Comparison of ENCODE assay signal across 1 cellular context in the genomic region with DNA sequence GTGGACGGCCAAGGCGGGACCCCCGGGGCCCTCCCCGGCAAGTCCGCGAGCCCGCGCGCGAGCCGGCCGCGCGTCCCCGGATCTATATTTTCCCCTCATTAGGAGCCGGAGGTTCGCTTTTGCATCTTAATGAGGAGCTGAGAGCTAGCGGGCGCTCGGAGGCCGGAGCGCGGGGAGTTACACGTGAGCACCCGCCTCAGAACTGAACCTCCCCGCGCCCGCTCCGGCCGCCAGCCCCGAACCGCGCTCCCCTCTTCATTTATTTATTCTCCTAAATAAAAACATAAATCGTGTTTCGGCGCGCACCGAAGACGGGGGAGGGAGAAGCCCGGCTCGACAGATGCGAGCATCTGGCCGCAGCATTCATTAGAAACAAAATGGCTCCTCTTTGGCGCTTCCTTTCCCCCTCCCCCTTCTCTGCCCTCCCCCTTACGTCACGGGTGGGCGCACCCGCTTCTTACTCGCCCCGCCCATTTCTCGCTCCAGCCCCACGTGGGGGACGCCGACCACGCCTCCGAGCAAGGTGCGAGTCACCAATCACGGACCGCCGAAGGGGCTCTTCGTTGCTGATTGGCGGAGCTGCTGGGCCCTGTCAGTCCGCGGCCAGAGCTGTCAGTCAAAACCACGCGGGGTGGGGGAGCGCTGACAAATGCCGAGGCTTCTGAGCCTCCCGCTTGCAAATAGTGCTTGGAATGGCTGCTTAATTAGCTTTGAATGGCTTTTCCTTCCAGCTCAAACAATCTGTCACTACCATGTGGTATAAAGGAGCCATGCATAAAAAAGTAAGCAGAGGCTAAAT.
TF ChIP-seq lines count a peak whose summit lies in the region.

No MANE protein-coding gene starts in this region.

TF ChIP-seq in HepG2, 621 proteins besides CTCF, POLR2A, EP300 and RAD21 (continued from another document and continues in another):
- TF ChIP-seq, protein P1, sequence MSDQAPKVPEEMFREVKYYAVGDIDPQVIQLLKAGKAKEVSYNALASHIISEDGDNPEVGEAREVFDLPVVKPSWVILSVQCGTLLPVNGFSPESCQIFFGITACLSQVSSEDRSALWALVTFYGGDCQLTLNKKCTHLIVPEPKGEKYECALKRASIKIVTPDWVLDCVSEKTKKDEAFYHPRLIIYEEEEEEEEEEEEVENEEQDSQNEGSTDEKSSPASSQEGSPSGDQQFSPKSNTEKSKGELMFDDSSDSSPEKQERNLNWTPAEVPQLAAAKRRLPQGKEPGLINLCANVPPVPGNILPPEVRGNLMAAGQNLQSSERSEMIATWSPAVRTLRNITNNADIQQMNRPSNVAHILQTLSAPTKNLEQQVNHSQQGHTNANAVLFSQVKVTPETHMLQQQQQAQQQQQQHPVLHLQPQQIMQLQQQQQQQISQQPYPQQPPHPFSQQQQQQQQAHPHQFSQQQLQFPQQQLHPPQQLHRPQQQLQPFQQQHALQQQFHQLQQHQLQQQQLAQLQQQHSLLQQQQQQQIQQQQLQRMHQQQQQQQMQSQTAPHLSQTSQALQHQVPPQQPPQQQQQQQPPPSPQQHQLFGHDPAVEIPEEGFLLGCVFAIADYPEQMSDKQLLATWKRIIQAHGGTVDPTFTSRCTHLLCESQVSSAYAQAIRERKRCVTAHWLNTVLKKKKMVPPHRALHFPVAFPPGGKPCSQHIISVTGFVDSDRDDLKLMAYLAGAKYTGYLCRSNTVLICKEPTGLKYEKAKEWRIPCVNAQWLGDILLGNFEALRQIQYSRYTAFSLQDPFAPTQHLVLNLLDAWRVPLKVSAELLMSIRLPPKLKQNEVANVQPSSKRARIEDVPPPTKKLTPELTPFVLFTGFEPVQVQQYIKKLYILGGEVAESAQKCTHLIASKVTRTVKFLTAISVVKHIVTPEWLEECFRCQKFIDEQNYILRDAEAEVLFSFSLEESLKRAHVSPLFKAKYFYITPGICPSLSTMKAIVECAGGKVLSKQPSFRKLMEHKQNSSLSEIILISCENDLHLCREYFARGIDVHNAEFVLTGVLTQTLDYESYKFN (CRISPR knock-in tag; conservative IDR thresholded peaks at IDR 0.05) = peak; percentile 73
- no peak for TF ChIP-seq CCAR2 (optimal IDR thresholded peaks at IDR 0.05; ENCODE audit: low read depth, low read length)
- TF ChIP-seq, protein P2, sequence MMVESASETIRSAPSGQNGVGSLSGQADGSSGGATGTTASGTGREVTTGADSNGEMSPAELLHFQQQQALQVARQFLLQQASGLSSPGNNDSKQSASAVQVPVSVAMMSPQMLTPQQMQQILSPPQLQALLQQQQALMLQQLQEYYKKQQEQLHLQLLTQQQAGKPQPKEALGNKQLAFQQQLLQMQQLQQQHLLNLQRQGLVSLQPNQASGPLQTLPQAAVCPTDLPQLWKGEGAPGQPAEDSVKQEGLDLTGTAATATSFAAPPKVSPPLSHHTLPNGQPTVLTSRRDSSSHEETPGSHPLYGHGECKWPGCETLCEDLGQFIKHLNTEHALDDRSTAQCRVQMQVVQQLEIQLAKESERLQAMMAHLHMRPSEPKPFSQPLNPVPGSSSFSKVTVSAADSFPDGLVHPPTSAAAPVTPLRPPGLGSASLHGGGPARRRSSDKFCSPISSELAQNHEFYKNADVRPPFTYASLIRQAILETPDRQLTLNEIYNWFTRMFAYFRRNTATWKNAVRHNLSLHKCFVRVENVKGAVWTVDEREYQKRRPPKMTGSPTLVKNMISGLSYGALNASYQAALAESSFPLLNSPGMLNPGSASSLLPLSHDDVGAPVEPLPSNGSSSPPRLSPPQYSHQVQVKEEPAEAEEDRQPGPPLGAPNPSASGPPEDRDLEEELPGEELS (CRISPR knock-in tag; IDR thresholded peaks at IDR 0.05) = peak; percentile 88
- TF ChIP-seq TMF1 (CRISPR knock-in tag; IDR thresholded peaks at IDR 0.05; ENCODE audit: low read depth) = 0 out of 2 replicates have a peak, but pooled peaks have one; percentile 46
- TF ChIP-seq ZNF432 (CRISPR knock-in tag; IDR thresholded peaks at IDR 0.05; ENCODE audit: borderline replicate concordance) = no peak
- TF ChIP-seq ZKSCAN5 (CRISPR knock-in tag; IDR thresholded peaks at IDR 0.05) = no peak
- TF ChIP-seq GABPB1 (CRISPR knock-in tag; IDR thresholded peaks at IDR 0.05) = peak; percentile 70
- TF ChIP-seq, protein P3, sequence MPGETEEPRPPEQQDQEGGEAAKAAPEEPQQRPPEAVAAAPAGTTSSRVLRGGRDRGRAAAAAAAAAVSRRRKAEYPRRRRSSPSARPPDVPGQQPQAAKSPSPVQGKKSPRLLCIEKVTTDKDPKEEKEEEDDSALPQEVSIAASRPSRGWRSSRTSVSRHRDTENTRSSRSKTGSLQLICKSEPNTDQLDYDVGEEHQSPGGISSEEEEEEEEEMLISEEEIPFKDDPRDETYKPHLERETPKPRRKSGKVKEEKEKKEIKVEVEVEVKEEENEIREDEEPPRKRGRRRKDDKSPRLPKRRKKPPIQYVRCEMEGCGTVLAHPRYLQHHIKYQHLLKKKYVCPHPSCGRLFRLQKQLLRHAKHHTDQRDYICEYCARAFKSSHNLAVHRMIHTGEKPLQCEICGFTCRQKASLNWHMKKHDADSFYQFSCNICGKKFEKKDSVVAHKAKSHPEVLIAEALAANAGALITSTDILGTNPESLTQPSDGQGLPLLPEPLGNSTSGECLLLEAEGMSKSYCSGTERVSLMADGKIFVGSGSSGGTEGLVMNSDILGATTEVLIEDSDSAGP (CRISPR knock-in tag; IDR thresholded peaks at IDR 0.05; ENCODE audit: borderline replicate concordance) = peak; percentile 71; the same call in 1 of the 2 replicates
- TF ChIP-seq, protein P4, sequence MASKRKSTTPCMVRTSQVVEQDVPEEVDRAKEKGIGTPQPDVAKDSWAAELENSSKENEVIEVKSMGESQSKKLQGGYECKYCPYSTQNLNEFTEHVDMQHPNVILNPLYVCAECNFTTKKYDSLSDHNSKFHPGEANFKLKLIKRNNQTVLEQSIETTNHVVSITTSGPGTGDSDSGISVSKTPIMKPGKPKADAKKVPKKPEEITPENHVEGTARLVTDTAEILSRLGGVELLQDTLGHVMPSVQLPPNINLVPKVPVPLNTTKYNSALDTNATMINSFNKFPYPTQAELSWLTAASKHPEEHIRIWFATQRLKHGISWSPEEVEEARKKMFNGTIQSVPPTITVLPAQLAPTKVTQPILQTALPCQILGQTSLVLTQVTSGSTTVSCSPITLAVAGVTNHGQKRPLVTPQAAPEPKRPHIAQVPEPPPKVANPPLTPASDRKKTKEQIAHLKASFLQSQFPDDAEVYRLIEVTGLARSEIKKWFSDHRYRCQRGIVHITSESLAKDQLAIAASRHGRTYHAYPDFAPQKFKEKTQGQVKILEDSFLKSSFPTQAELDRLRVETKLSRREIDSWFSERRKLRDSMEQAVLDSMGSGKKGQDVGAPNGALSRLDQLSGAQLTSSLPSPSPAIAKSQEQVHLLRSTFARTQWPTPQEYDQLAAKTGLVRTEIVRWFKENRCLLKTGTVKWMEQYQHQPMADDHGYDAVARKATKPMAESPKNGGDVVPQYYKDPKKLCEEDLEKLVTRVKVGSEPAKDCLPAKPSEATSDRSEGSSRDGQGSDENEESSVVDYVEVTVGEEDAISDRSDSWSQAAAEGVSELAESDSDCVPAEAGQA (IDR thresholded peaks at IDR 0.05; ENCODE audit: low read depth) = no peak; the same call in 1 of the 2 replicates
- TF ChIP-seq, protein P4 (CRISPR knock-in tag; IDR thresholded peaks at IDR 0.05; ENCODE audit: borderline replicate concordance) = no peak; the same call in 1 of the 2 replicates
- TF ChIP-seq, protein P5, sequence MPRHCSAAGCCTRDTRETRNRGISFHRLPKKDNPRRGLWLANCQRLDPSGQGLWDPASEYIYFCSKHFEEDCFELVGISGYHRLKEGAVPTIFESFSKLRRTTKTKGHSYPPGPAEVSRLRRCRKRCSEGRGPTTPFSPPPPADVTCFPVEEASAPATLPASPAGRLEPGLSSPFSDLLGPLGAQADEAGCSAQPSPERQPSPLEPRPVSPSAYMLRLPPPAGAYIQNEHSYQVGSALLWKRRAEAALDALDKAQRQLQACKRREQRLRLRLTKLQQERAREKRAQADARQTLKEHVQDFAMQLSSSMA (CRISPR knock-in tag; IDR thresholded peaks at IDR 0.05) = no peak
- TF ChIP-seq, protein P6, sequence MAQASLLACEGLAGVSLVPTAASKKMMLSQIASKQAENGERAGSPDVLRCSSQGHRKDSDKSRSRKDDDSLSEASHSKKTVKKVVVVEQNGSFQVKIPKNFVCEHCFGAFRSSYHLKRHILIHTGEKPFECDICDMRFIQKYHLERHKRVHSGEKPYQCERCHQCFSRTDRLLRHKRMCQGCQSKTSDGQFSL (CRISPR knock-in tag; IDR thresholded peaks at IDR 0.05) = peak; percentile 62; the same call in 1 of the 2 replicates
- TF ChIP-seq HOXA9 (CRISPR knock-in tag; IDR thresholded peaks at IDR 0.05; ENCODE audit: borderline replicate concordance) = no peak
- 0 out of 2 replicates have a peak, but pooled peaks have one; percentile 37 for TF ChIP-seq ZNF292 (CRISPR knock-in tag; IDR thresholded peaks at IDR 0.05; ENCODE audit: borderline replicate concordance, low read depth)
- no peak for TF ChIP-seq NCOA5 (CRISPR knock-in tag; IDR thresholded peaks at IDR 0.05)
- no peak for TF ChIP-seq ZNF354B (CRISPR knock-in tag; IDR thresholded peaks at IDR 0.05)
- TF ChIP-seq, protein P7, sequence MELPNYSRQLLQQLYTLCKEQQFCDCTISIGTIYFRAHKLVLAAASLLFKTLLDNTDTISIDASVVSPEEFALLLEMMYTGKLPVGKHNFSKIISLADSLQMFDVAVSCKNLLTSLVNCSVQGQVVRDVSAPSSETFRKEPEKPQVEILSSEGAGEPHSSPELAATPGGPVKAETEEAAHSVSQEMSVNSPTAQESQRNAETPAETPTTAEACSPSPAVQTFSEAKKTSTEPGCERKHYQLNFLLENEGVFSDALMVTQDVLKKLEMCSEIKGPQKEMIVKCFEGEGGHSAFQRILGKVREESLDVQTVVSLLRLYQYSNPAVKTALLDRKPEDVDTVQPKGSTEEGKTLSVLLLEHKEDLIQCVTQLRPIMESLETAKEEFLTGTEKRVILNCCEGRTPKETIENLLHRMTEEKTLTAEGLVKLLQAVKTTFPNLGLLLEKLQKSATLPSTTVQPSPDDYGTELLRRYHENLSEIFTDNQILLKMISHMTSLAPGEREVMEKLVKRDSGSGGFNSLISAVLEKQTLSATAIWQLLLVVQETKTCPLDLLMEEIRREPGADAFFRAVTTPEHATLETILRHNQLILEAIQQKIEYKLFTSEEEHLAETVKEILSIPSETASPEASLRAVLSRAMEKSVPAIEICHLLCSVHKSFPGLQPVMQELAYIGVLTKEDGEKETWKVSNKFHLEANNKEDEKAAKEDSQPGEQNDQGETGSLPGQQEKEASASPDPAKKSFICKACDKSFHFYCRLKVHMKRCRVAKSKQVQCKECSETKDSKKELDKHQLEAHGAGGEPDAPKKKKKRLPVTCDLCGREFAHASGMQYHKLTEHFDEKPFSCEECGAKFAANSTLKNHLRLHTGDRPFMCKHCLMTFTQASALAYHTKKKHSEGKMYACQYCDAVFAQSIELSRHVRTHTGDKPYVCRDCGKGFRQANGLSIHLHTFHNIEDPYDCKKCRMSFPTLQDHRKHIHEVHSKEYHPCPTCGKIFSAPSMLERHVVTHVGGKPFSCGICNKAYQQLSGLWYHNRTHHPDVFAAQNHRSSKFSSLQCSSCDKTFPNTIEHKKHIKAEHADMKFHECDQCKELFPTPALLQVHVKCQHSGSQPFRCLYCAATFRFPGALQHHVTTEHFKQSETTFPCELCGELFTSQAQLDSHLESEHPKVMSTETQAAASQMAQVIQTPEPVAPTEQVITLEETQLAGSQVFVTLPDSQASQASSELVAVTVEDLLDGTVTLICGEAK (IDR thresholded peaks at IDR 0.05) = no peak
- TF ChIP-seq, protein P7 (CRISPR knock-in tag; IDR thresholded peaks at IDR 0.05) = no peak; the same call in 1 of the 2 replicates
- TF ChIP-seq, protein P8, sequence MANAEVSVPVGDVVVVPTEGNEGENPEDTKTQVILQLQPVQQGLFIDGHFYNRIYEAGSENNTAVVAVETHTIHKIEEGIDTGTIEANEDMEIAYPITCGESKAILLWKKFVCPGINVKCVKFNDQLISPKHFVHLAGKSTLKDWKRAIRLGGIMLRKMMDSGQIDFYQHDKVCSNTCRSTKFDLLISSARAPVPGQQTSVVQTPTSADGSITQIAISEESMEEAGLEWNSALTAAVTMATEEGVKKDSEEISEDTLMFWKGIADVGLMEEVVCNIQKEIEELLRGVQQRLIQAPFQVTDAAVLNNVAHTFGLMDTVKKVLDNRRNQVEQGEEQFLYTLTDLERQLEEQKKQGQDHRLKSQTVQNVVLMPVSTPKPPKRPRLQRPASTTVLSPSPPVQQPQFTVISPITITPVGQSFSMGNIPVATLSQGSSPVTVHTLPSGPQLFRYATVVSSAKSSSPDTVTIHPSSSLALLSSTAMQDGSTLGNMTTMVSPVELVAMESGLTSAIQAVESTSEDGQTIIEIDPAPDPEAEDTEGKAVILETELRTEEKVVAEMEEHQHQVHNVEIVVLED (CRISPR knock-in tag; IDR thresholded peaks at IDR 0.05; ENCODE audit: borderline replicate concordance) = peak; percentile 71
